In genomic region chr11:42329930-42330555, GRCh38 we compare ENCODE assay signal across 24 cellular contexts.
DNase-seq lines count a peak whose midpoint lies in the region; ATAC-seq, FAIRE-seq and TF ChIP-seq lines count a peak whose summit lies in the region.
"Had no signal": no experiment of that assay in that cellular context is flagged by ENCODE, and none has a peak within 500 bp of the region (broad histone marks: within the 10 kb centered on the region; RNA-seq: fewer than 3 reads in every experiment).

No MANE protein-coding gene starts in this region.

- no peaks in the 10 kb centered on the region for H3F3A ChIP-seq in PC-3 (ENCODE audit: low read length, unreplicated experiment)

- H3K9me3 ChIP-seq in PC-3 (ENCODE audit: low read length) (peaks cover 4% of the 10 kb centered on the region; the same call in 1 of the 2 replicates), keratinocyte (ENCODE audit: control insufficient read depth, low read depth, low read length) (no peaks in the 10 kb centered on the region)
- H3K9me3 ChIP-seq: A549, SK-N-SH had no signal

- POLR2A ChIA-PET in BJ (lab: Charles Lee), result no interaction called here
- POLR2A ChIA-PET in PC-3 (lab: Charles Lee; ENCODE audit: unreplicated experiment), result no interaction called here

- H3K27ac ChIP-seq in PC-3 (ENCODE audit: low read length) (no peak overlapping the region), keratinocyte (ENCODE audit: control insufficient read depth, insufficient read depth, low read length) (no peak overlapping the region)
- H3K27ac ChIP-seq: A549, BLaER1 had no signal

- no peaks in the 10 kb centered on the region for H3K9me1 ChIP-seq in keratinocyte (ENCODE audit: control insufficient read depth, extremely low read depth, insufficient read depth, low read length)

- DNase-seq in BJ (ENCODE audit: low read depth) (peak; percentile 67), PC-3 (peak; percentile 4), bronchial epithelial cell (ENCODE audit: low read depth) (peak; percentile 10), keratinocyte (ENCODE audit: low read depth, low spot score) (peak; percentile 78), RKO (ENCODE audit: low spot score) (no peak)
- DNase-seq: CD4-positive, alpha-beta T cell; H9; NCI-H1092; NCI-H1436; NCI-H187 treated with DMSO at 0.1 percent for 48 hours; NCI-H2107; NCI-H446 treated with DMSO at 0.1 percent for 48 hours; NCI-H526 treated with DMSO at 0.1 percent for 48 hours; OCI-M1; RPMI8226; SIG-M5; SK-N-SH had no signal

- TF ChIP-seq CTCF in BJ (IDR thresholded peaks at IDR 0.05; ENCODE audit: insufficient read depth, low read depth, low read length) (no peak), PC-3 (conservative IDR thresholded peaks at IDR 0.05; ENCODE audit: low read depth, low read length) (no peak), bronchial epithelial cell (IDR thresholded peaks at IDR 0.05; ENCODE audit: insufficient read depth, low read length, severe bottlenecking) (no peak), keratinocyte (optimal IDR thresholded peaks at IDR 0.05 in 1 of 3, IDR thresholded peaks at IDR 0.05 in 1 of 3, conservative IDR thresholded peaks at IDR 0.05 in 1 of 3; ENCODE audit: extremely low read depth in 1 of 3, insufficient read depth in 2 of 3, low read length in 3 of 3) (no peak)

- no peak for ATAC-seq in PC-3
- ATAC-seq in GM21717 (IDR thresholded peaks at IDR 0.05; ENCODE audit: unreplicated experiment), result no peak
- no peak for ATAC-seq in GM21723 (IDR thresholded peaks at IDR 0.05; ENCODE audit: unreplicated experiment)
- ATAC-seq: A549, K562 had no signal

- BruUV-seq in PC-3 (replicated peaks; lab: Mats Ljungman, UMichigan), result no TSS peak

- H3K79me2 ChIP-seq in PC-3 (ENCODE audit: low read length), result no peaks in the 10 kb centered on the region
- no peaks in the 10 kb centered on the region for H3K79me2 ChIP-seq in keratinocyte (ENCODE audit: control insufficient read depth, insufficient read depth, low read length)

- H3K4me3 ChIP-seq in BJ (ENCODE audit: low read depth, low read length) (no peak overlapping the region), PC-3 (ENCODE audit: low read length) (no peak overlapping the region), bronchial epithelial cell (ENCODE audit: low read depth, low read length) (no peak overlapping the region), keratinocyte (ENCODE audit: control insufficient read depth in 2 of 3, extremely low read depth in 1 of 3, insufficient read depth in 2 of 3, low read depth in 1 of 3, low read length in 3 of 3) (no peak overlapping the region)
- H3K4me3 ChIP-seq: A549, BLaER1, K562 had no signal

- no peaks in the 10 kb centered on the region for H3K9me2 ChIP-seq in PC-3 (replicated peaks; ENCODE audit: low read length)
- H3K9me2 ChIP-seq: SK-N-SH had no signal

- no peak for FAIRE-seq in bronchial epithelial cell (lab: Jason Lieb, UNC)
- peak; percentile 71 for FAIRE-seq in keratinocyte (lab: Jason Lieb, UNC)
- FAIRE-seq: A549, G401.6, GM19239, K562 had no signal

- dilution Hi-C loops in keratinocyte (cut with MboI; ENCODE audit: extremely low pct_ligation_motif_present, low sequenced_read_pairs), result no loop called here

- H3K4me2 ChIP-seq in PC-3 (ENCODE audit: low read length) (no peak overlapping the region), keratinocyte (ENCODE audit: control insufficient read depth, extremely low read depth, insufficient read depth, low read depth, low read length) (no peak overlapping the region)
- H3K4me2 ChIP-seq: A549, BLaER1, SK-N-SH had no signal

- no peaks in the 10 kb centered on the region for H4K20me1 ChIP-seq in PC-3 (ENCODE audit: low read length)
- H4K20me1 ChIP-seq in keratinocyte (ENCODE audit: control insufficient read depth, extremely low read depth, insufficient read depth, low read length), result no peaks in the 10 kb centered on the region
- H4K20me1 ChIP-seq: BLaER1 had no signal

- H3K4me1 ChIP-seq in PC-3 (ENCODE audit: insufficient read depth, low read length) (no peaks in the 10 kb centered on the region), keratinocyte (ENCODE audit: control insufficient read depth, extremely low read depth, insufficient read depth, low read length) (peaks cover 9% of the 10 kb centered on the region)
- H3K4me1 ChIP-seq: A549, BLaER1 had no signal

- H2AFZ ChIP-seq in PC-3 (ENCODE audit: low read length) (no peak overlapping the region), keratinocyte (ENCODE audit: control insufficient read depth, low read length) (no peak overlapping the region)

- CTCF ChIA-PET in BJ (lab: Yijun Ruan, JAX), result interaction anchor here (1.9 kb wide), 1 partner anchor 26 kb away, joined by 4 read pairs; no protein-coding TSS in a partner anchor
- CTCF ChIA-PET in PC-3 (lab: Charles Lee), result no interaction called here

- H3K36me3 ChIP-seq in BJ (ENCODE audit: control insufficient read depth, insufficient read depth, low read length) (no peaks in the 10 kb centered on the region), PC-3 (ENCODE audit: low read depth, low read length) (no peaks in the 10 kb centered on the region), bronchial epithelial cell (ENCODE audit: control insufficient read depth, insufficient read depth, low read length) (no peaks in the 10 kb centered on the region), keratinocyte (ENCODE audit: control insufficient read depth in 2 of 2, extremely low read depth in 1 of 2, insufficient read depth in 2 of 2, low read length in 2 of 2) (no peaks in the 10 kb centered on the region)
- H3K36me3 ChIP-seq: BLaER1 had no signal

- intact Hi-C loops in PC-3 (cut with micrococcal nuclease), result no loop called here

- H3K9ac ChIP-seq in PC-3 (ENCODE audit: low read length) (no peak overlapping the region), keratinocyte (ENCODE audit: control insufficient read depth, extremely low read depth, insufficient read depth, low read length) (no peak overlapping the region)
- H3K9ac ChIP-seq: BLaER1, SK-N-SH had no signal

- H3K27me3 ChIP-seq in BJ (ENCODE audit: control insufficient read depth, insufficient read depth, low read length) (no peaks in the 10 kb centered on the region), PC-3 (ENCODE audit: low read length) (no peaks in the 10 kb centered on the region), bronchial epithelial cell (ENCODE audit: control insufficient read depth, insufficient read depth, low read length) (no peaks in the 10 kb centered on the region), keratinocyte (ENCODE audit: control insufficient read depth, extremely low read depth, insufficient read depth, low read length) (no peaks in the 10 kb centered on the region)
- H3K27me3 ChIP-seq: BLaER1 had no signal
